In the genomic region with DNA sequence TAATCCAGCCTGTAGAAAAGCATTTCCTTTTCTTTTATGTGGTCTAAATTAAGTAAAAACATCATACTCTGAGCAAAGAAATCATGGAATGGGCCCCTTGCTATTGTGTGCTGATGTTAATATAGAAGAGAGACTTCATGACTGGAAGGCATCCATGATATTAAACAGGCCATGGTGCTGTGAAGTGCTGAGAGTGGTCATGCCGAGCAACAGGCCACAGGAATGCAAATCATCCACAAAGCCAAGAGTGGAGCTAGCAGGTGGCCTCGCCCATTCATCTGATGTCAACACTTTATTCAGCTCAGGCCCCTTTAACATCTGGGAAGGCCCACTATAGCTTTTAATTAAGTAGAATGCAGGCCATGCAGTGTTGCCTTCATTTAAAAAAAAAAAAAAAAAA, we compare ENCODE assay signal across 12 cellular contexts.
DNase-seq lines count a peak whose midpoint lies in the region; ATAC-seq, FAIRE-seq and TF ChIP-seq lines count a peak whose summit lies in the region.
"Had no signal": no experiment of that assay in that cellular context is flagged by ENCODE, and none has a peak within 500 bp of the region (broad histone marks: within the 10 kb centered on the region; RNA-seq: fewer than 3 reads in every experiment).

No MANE protein-coding gene starts in this region.

- no peaks in the 10 kb centered on the region for H3K27me3 ChIP-seq in bronchial epithelial cell (ENCODE audit: control insufficient read depth, insufficient read depth, low read length)
- H3K27me3 ChIP-seq: BLaER1 treated with 17β-estradiol and CSF1 and Interleukin-3, amounts not matched to agents 10 nM and 100 nM; pancreas had no signal

- FAIRE-seq in HTR-8/SVneo (lab: Jason Lieb, UNC) (peak; percentile 96), bronchial epithelial cell (lab: Jason Lieb, UNC) (no peak), GM12892 (lab: Jason Lieb, UNC) (no peak)
- FAIRE-seq: GM12891, pancreas had no signal

- ATAC-seq in HG03354 (IDR thresholded peaks at IDR 0.05; ENCODE audit: poor library complexity, severe bottlenecking, unreplicated experiment) (no peak), GM18511 (IDR thresholded peaks at IDR 0.05; ENCODE audit: unreplicated experiment) (no peak)

- no peak overlapping the region for H3K4me3 ChIP-seq in bronchial epithelial cell (ENCODE audit: low read depth, low read length)
- H3K4me3 ChIP-seq: BLaER1 treated with 17β-estradiol and CSF1 and Interleukin-3, amounts not matched to agents 10 nM and 100 nM; pancreas had no signal

- TF ChIP-seq CTCF in bronchial epithelial cell (IDR thresholded peaks at IDR 0.05; ENCODE audit: insufficient read depth, low read length, severe bottlenecking) = no peak

- peak; percentile 41 for DNase-seq in AG08396 (ENCODE audit: low spot score)
- peak; percentile 62 for DNase-seq in HTR-8/SVneo (ENCODE audit: insufficient read length, low spot score)
- DNase-seq in bronchial epithelial cell (ENCODE audit: low read depth) = peak; percentile 24
- peak; percentile 91 for DNase-seq in iris pigment epithelial cell (ENCODE audit: low read depth)
- no peak for DNase-seq in GM12892 (ENCODE audit: insufficient read length)
- no peak for DNase-seq in C1 segment of cervical spinal cord (lab: John Stamatoyannopoulos, UW)
- DNase-seq: activated CD4-positive, alpha-beta T cell treated with anti-CD3 and anti-CD28 coated beads, Interleukin-2, amount 50 U/mL, for 4 hours; pancreas had no signal

- no peaks in the 10 kb centered on the region for H3K36me3 ChIP-seq in bronchial epithelial cell (ENCODE audit: control insufficient read depth, insufficient read depth, low read length)
- H3K36me3 ChIP-seq: BLaER1 treated with 17β-estradiol and CSF1 and Interleukin-3, amounts not matched to agents 10 nM and 100 nM; pancreas had no signal

- no peak for TF ChIP-seq POLR2A in GM12892 (IDR thresholded peaks at IDR 0.05; ENCODE audit: low read depth, low read length)

Comparison
In these comparisons a context has a peak if more than half of its experiments do, and no peak if none do; other contexts are left out.
1. DNase-seq: peak in AG08396 (single experiment), HTR-8/SVneo (single experiment), bronchial epithelial cell (single experiment) and iris pigment epithelial cell (single experiment); none in GM12892 (single experiment) and C1 segment of cervical spinal cord (0 of 14).